Comparison of ENCODE assay signal across 8 cellular contexts in the genomic region with DNA sequence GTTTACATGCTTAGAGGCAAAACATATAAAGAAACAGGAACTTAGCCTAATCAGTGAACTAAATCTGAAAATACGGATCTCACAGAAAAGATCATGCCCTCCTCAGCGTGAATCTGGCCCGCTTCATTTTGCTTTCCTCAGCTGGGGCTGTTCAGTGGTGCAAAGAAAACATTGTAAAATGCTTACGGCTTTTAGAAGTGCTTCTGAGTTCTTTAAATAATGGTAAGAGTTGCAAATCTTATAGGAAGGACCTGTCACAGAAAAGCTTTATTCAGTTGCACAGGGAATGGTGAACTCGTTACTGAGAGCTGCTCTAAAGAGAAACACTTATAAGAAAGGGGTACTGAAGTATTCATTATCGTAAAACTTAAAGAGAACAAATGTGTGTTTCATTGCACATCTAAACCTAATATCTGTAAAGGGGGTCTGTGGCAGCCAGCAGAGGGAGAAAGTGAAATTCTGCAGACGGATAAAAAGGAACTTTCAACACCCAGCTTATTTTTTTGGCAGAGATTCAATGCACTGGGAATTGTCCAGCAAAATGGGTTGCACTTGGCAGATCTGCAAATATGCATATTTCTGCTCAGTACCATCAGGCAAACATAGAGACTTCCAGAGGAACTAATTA.
A peak's percentile ranks its signal among the peaks of the same experiment; 100 is the strongest.
DNase-seq lines count a peak whose midpoint lies in the region; ATAC-seq, FAIRE-seq and TF ChIP-seq lines count a peak whose summit lies in the region.

No MANE protein-coding gene starts in this region.

- WGBS in GM12878 (ENCODE audit: insufficient coverage, insufficient replicate concordance, low lambda C conversion rate, missing lambda C conversion rate), result under 1% methylated on average over 7 of the region's 7 CpGs
- WGBS in mesodermal cell (ENCODE audit: insufficient coverage in 2 of 2), 2 experiments, result 84 to 87% methylated on average over 4 to 6 of the region's 7 CpGs
- 45 to 49% methylated on average over 7 of the region's 7 CpGs for WGBS in pancreas, 2 donors

- in situ Hi-C loops in GM12878 (cut with MboI), result no loop called here

- peak overlapping the region; percentile 45; the same call in 1 of the 2 replicates for H3K9ac ChIP-seq in GM12878 (ENCODE audit: control insufficient read depth, insufficient read depth, low read length)

- H3K9me3 Mint-ChIP-seq in HFFc6, result no peaks in the 10 kb centered on the region

- peaks cover 16% of the 10 kb centered on the region; the same call in 1 of the 2 replicates for H3K4me1 Mint-ChIP-seq in HFFc6 (ENCODE audit: low read depth)

- intact Hi-C loops in GM12878 (cut with micrococcal nuclease; ENCODE audit: unreplicated experiment) (no loop called here), pancreas (cut with DNase I) (no loop called here)

- SMC1A ChIA-PET in GM12878 (lab: Charles Lee; ENCODE audit: uncharacterized antibody, unreplicated experiment), result interaction anchor here (0.7 to 2.3 kb wide), 15 partner anchors 8 to 162 kb away, joined by 3 to 10 read pairs (median 4); no protein-coding TSS in a partner anchor

- no peaks in the 10 kb centered on the region for H3K36me3 Mint-ChIP-seq in HFFc6 (ENCODE audit: low read depth)

- no peaks in the 10 kb centered on the region for H3K27me3 ChIP-seq in GM12878 (replicated peaks in 1 of 2; ENCODE audit: control insufficient read depth in 2 of 2, insufficient read depth in 2 of 2, low read length in 1 of 2)
- no peaks in the 10 kb centered on the region for H3K27me3 ChIP-seq in pancreas

- H2AFZ ChIP-seq in GM12878 (ENCODE audit: control insufficient read depth, low read depth, low read length), result peak overlapping the region; percentile 74

- H4K20me1 ChIP-seq in GM12878 (ENCODE audit: control insufficient read depth, insufficient read depth), result no peaks in the 10 kb centered on the region

- H3K4me1 ChIP-seq in GM12878 (ENCODE audit: control insufficient read depth, insufficient read depth, low read length) (no peaks in the 10 kb centered on the region), mesodermal cell (ENCODE audit: control insufficient read depth, insufficient read depth, low read length, poor library complexity, severe bottlenecking) (peaks cover 31% of the 10 kb centered on the region), pancreas (no peaks in the 10 kb centered on the region)

- no peak for TF ChIP-seq POLR2A in GM12878 (IDR thresholded peaks at IDR 0.05; ENCODE audit: low read depth, low read length)

- FAIRE-seq in GM12878 (lab: Jason Lieb, UNC) (peak; percentile 44), pancreas (lab: Jason Lieb, UNC) (no peak)

- TF ChIP-seq CTCF in HFFc6 (IDR thresholded peaks at IDR 0.05) (no peak), GM12878 (IDR thresholded peaks at IDR 0.05 in 2 of 3, conservative IDR thresholded peaks at IDR 0.05 in 1 of 3; ENCODE audit: control insufficient read depth in 2 of 3, extremely low read depth in 1 of 3, insufficient read depth in 1 of 3, low read depth in 3 of 3, low read length in 3 of 3) (no peak), pancreas (IDR thresholded peaks at IDR 0.05) (no peak)

- H3K4me3 ChIP-seq in GM12878 (peak overlapping the region; percentile 25; the same call in 1 of the 2 replicates), mesodermal cell (ENCODE audit: extremely low read depth, insufficient read depth, low read length, poor library complexity, severe bottlenecking) (no peak overlapping the region), pancreas (no peak overlapping the region)

- no peaks in the 10 kb centered on the region for H3K36me3 ChIP-seq in GM12878 (ENCODE audit: control insufficient read depth in 2 of 2, insufficient read depth in 2 of 2, low read length in 1 of 2)
- no peaks in the 10 kb centered on the region for H3K36me3 ChIP-seq in mesodermal cell (ENCODE audit: control insufficient read depth, insufficient read depth, low read length)
- no peaks in the 10 kb centered on the region for H3K36me3 ChIP-seq in pancreas

- peak overlapping the region; percentile 60 for H3K4me2 ChIP-seq in GM12878 (ENCODE audit: control insufficient read depth, insufficient read depth)

- POLR2A ChIA-PET in GM12878 (lab: Charles Lee), result interaction anchor here (0.6 to 1.5 kb wide), 4 partner anchors 8 to 228 kb away, joined by 3 to 5 read pairs (median 4); no protein-coding TSS in a partner anchor

- peak overlapping the region; percentile 55; the same call in 1 of the 2 replicates for H3K4me3 Mint-ChIP-seq in HFFc6

- no peaks in the 10 kb centered on the region; the same call in 1 of the 2 replicates for H3K27me3 Mint-ChIP-seq in HFFc6 (ENCODE audit: insufficient read depth)

- DNase-seq in AG08396 (ENCODE audit: low spot score), result peak; percentile 29
- DNase-seq in HFFc6, result peak; percentile 54
- DNase-seq in GM12878 (ENCODE audit: low read depth, low spot score), result no peak
- DNase-seq in activated CD8-positive, alpha-beta memory T cell treated with anti-CD3 and anti-CD28 coated beads for 24 hours, result no peak
- DNase-seq in activated naive CD4-positive, alpha-beta T cell treated with Interleukin-2 at 50 U/mL for 16 hours, result no peak
- no peak for DNase-seq in pancreas

- H3K27ac ChIP-seq in GM12878 (ENCODE audit: control insufficient read depth, insufficient read depth) (no peak overlapping the region), mesodermal cell (ENCODE audit: low read depth, low read length, severe bottlenecking) (peak overlapping the region; percentile 66), pancreas (no peak overlapping the region)

- no peak overlapping the region for H3K27ac Mint-ChIP-seq in HFFc6

- TF ChIP-seq RAD21 in GM12878 (IDR thresholded peaks at IDR 0.05; ENCODE audit: insufficient read depth, low read depth, low read length), result no peak

- H3K9me3 ChIP-seq in GM12878 (replicated peaks; ENCODE audit: control insufficient read depth, insufficient read depth, low read length) (no peaks in the 10 kb centered on the region), mesodermal cell (ENCODE audit: control insufficient read depth, low read length) (no peaks in the 10 kb centered on the region), pancreas (no peaks in the 10 kb centered on the region)

- no TSS peak for BruUV-seq in GM12878 (replicated peaks; lab: Mats Ljungman, UMichigan)

- ATAC-seq in GM12878, result peak; percentile 76
- no peak for ATAC-seq in GM18517 (IDR thresholded peaks at IDR 0.05; ENCODE audit: unreplicated experiment)
- no peak for ATAC-seq in pancreas

- TF ChIP-seq EP300 in GM12878 (IDR thresholded peaks at IDR 0.05; ENCODE audit: borderline replicate concordance in 1 of 2, control insufficient read depth in 1 of 2, low read depth in 2 of 2, low read length in 2 of 2), result no peak

- no peaks in the 10 kb centered on the region for H3K79me2 ChIP-seq in GM12878 (ENCODE audit: control insufficient read depth, insufficient read depth, low read length)

- RAD21 ChIA-PET in GM12878 (lab: Charles Lee; ENCODE audit: unreplicated experiment), result interaction anchor here (0.6 to 2.4 kb wide), 10 partner anchors 10 to 145 kb away, joined by 3 to 7 read pairs (median 3); no protein-coding TSS in a partner anchor

- CTCF ChIA-PET in GM12878 (lab: Yijun Ruan, JAX), result interaction anchor here (0.9 to 5.1 kb wide), 8 partner anchors 12 to 147 kb away, joined by 3 to 30 read pairs (median 5); no protein-coding TSS in a partner anchor

TF ChIP-seq in GM12878, 131 proteins besides CTCF, POLR2A, EP300 and RAD21:
- no peak for TF ChIP-seq NBN (IDR thresholded peaks at IDR 0.05)
- no peak for TF ChIP-seq NFXL1 (IDR thresholded peaks at IDR 0.05; ENCODE audit: borderline replicate concordance)
- no peak for TF ChIP-seq NR2C1 (IDR thresholded peaks at IDR 0.05)
- TF ChIP-seq GABPA (IDR thresholded peaks at IDR 0.05; ENCODE audit: low read depth), result no peak
- no peak for TF ChIP-seq SKIL (IDR thresholded peaks at IDR 0.05; ENCODE audit: low read depth, poor library complexity, severe bottlenecking)
- no peak for TF ChIP-seq SREBF2 (IDR thresholded peaks at IDR 0.05; ENCODE audit: low read length)
- no peak for TF ChIP-seq JUNB (IDR thresholded peaks at IDR 0.05)
- TF ChIP-seq MTA2 (IDR thresholded peaks at IDR 0.05; ENCODE audit: low read depth), result no peak
- TF ChIP-seq GATAD2B (conservative IDR thresholded peaks at IDR 0.05; ENCODE audit: low read depth), result no peak
- no peak for TF ChIP-seq ZZZ3 (IDR thresholded peaks at IDR 0.05; ENCODE audit: control insufficient read depth, insufficient read length, low read depth)
- no peak for TF ChIP-seq CEBPB (IDR thresholded peaks at IDR 0.05; ENCODE audit: borderline replicate concordance in 1 of 2, low read depth in 2 of 2, low read length in 2 of 2)
- no peak for TF ChIP-seq KLF5 (IDR thresholded peaks at IDR 0.05; ENCODE audit: partially characterized antibody)

Comparison
In these comparisons a context has a peak if more than half of its experiments do, and no peak if none do; other contexts are left out.
1. DNase-seq: peak in AG08396 (single experiment) and HFFc6 (single experiment); none in GM12878 (single experiment), activated CD8-positive, alpha-beta memory T cell treated with anti-CD3 and anti-CD28 coated beads for 24 hours (single experiment), activated naive CD4-positive, alpha-beta T cell treated with Interleukin-2 at 50 U/mL for 16 hours (single experiment) and pancreas (0 of 6).